8 cellular contexts compared by ENCODE assay signal in genomic region chr2:86439879-86440630, GRCh38. TPM values are rescaled to one million over a fixed set of nuclear protein-coding genes. Genes with fewer than 3 reads are reported as not detected.
A peak's percentile ranks its signal among the peaks of the same experiment; 100 is the strongest.
DNase-seq lines count a peak whose midpoint lies in the region; ATAC-seq and TF ChIP-seq lines count a peak whose summit lies in the region.

No MANE protein-coding gene starts in this region.

- peaks cover 8% of the 10 kb centered on the region for H3K27me3 Mint-ChIP-seq in Caco-2 (ENCODE audit: insufficient read depth, unreplicated experiment)

- peaks cover 41% of the 10 kb centered on the region for H3K9me3 Mint-ChIP-seq in Caco-2 (ENCODE audit: unreplicated experiment)

- peak overlapping the region; percentile 96 for H3K27ac Mint-ChIP-seq in Caco-2 (ENCODE audit: unreplicated experiment)

- TF ChIP-seq CTCF in Caco-2 (IDR thresholded peaks at IDR 0.05; ENCODE audit: insufficient read depth in 1 of 2, low read depth in 1 of 2, low read length in 1 of 2, severe bottlenecking in 1 of 2, unreplicated experiment in 1 of 2), result no peak
- TF ChIP-seq CTCF in PC-3 (conservative IDR thresholded peaks at IDR 0.05; ENCODE audit: low read depth, low read length), result no peak
- no peak for TF ChIP-seq CTCF in ovary (IDR thresholded peaks at IDR 0.05)

- peak overlapping the region; percentile 99 for H2AFZ ChIP-seq in PC-3 (ENCODE audit: low read length)

- CTCF ChIA-PET in Caco-2 (lab: Charles Lee), result interaction anchor here (1.2 to 3.0 kb wide), 2 partner anchors 44 to 67 kb away, joined by 5 to 15 read pairs; no protein-coding TSS in a partner anchor
- CTCF ChIA-PET in PC-3 (lab: Charles Lee), result interaction anchor here (0.8 kb wide), 1 partner anchor 69 kb away, joined by 7 read pairs; no protein-coding TSS in a partner anchor

- WGBS in ectodermal cell, 2 experiments, result 97 to 100% methylated on average over 1 to 3 of the region's 3 CpGs
- WGBS in ovary, 3 donors, result 89 to 93% (median 92%) methylated on average over 3 of the region's 3 CpGs

- H3K36me3 Mint-ChIP-seq in Caco-2 (ENCODE audit: insufficient read depth, unreplicated experiment), result peaks cover 32% of the 10 kb centered on the region

- ATAC-seq in PC-3 (no peak), GM19395 (IDR thresholded peaks at IDR 0.05; ENCODE audit: unreplicated experiment) (no peak)

- H3K4me3 Mint-ChIP-seq in Caco-2 (ENCODE audit: unreplicated experiment), result peak overlapping the region; percentile 83

- H3K9ac ChIP-seq in PC-3 (ENCODE audit: low read length), result no peak overlapping the region; the same call in 1 of the 2 replicates

- peaks cover 28% of the 10 kb centered on the region for H4K20me1 ChIP-seq in PC-3 (ENCODE audit: low read length)

- H3K4me2 ChIP-seq in PC-3 (ENCODE audit: low read length), result no peak overlapping the region

- intact Hi-C loops in Caco-2 (cut with micrococcal nuclease; ENCODE audit: unreplicated experiment), result loop anchor here (10.0 kb wide), 1 partner anchor 245 kb away; the partner anchor contains the start of genes IMMT and MRPL35
- intact Hi-C loops in PC-3 (cut with micrococcal nuclease), result loop anchor here (2.0 to 5.0 kb wide), 7 partner anchors 37 to 333 kb away; partner anchors contain the start of genes CHMP3, IMMT, POLR1A and PTCD3
- intact Hi-C loops in ovary (cut with DNase I), result loop anchor here in 3 of 4 donors (5.0 to 10.0 kb wide), 4 partner anchors 122 to 243 kb away; partner anchors contain the start of genes CHMP3 (in 3 of the 3), RNF103 (in 2 of the 3), IMMT (in 1 of the 3) and MRPL35 (in 1 of the 3)

- H3K27ac ChIP-seq in PC-3 (ENCODE audit: low read length) (peak overlapping the region; percentile 89), ectodermal cell (ENCODE audit: insufficient read depth, low read depth, low read length, poor library complexity, severe bottlenecking) (peak overlapping the region; percentile 99), ovary (peak overlapping the region; percentile 78 to 93)

- no peaks in the 10 kb centered on the region for H3F3A ChIP-seq in PC-3 (ENCODE audit: low read length, unreplicated experiment)

- H3K9me3 ChIP-seq in Caco-2 (peaks cover 23% of the 10 kb centered on the region), PC-3 (ENCODE audit: low read length) (peaks cover 21% of the 10 kb centered on the region), ectodermal cell (ENCODE audit: control insufficient read depth, low read length) (peaks cover 4% of the 10 kb centered on the region), ovary (no peaks in the 10 kb centered on the region)

- H3K27me3 ChIP-seq in Caco-2 (replicated peaks; ENCODE audit: control insufficient read depth, insufficient read depth, low read length), result no peaks in the 10 kb centered on the region
- no peaks in the 10 kb centered on the region for H3K27me3 ChIP-seq in PC-3 (ENCODE audit: low read length)
- no peaks in the 10 kb centered on the region for H3K27me3 ChIP-seq in ectodermal cell (ENCODE audit: control insufficient read depth, insufficient read depth, low read length, poor library complexity, severe bottlenecking)
- H3K27me3 ChIP-seq in ovary, result no peaks in the 10 kb centered on the region

- no peaks in the 10 kb centered on the region for H3K4me1 ChIP-seq in Caco-2
- H3K4me1 ChIP-seq in PC-3 (ENCODE audit: insufficient read depth, low read length), result peaks cover 23% of the 10 kb centered on the region
- peaks cover 10% of the 10 kb centered on the region for H3K4me1 ChIP-seq in ectodermal cell (ENCODE audit: control insufficient read depth, insufficient read depth, low read length)
- peaks cover 7% of the 10 kb centered on the region for H3K4me1 ChIP-seq in ovary (ENCODE audit: insufficient read depth)

- BruUV-seq in Caco-2 (replicated peaks; lab: Mats Ljungman, UMichigan), result TSS peak; percentile 92
- BruUV-seq in PC-3 (replicated peaks; lab: Mats Ljungman, UMichigan), result TSS peak; percentile 87

- no peak for DNase-seq in Caco-2
- DNase-seq in PC-3, result no peak
- DNase-seq in ovary, result no peak
- DNase-seq in islet precursor cell, result no peak
- no peak for DNase-seq in Ammon's horn (ENCODE audit: low spot score)
- no peak for DNase-seq in AG20443 (ENCODE audit: low spot score)

- peaks cover 18% of the 10 kb centered on the region for H3K4me1 Mint-ChIP-seq in Caco-2 (ENCODE audit: low read depth, unreplicated experiment)

- H3K4me3 ChIP-seq in Caco-2 (ENCODE audit: low read depth, low read length), result no peak overlapping the region
- no peak overlapping the region for H3K4me3 ChIP-seq in PC-3 (ENCODE audit: low read length)
- no peak overlapping the region for H3K4me3 ChIP-seq in ectodermal cell (ENCODE audit: insufficient read depth, low read depth, low read length)
- peak overlapping the region; percentile 68 for H3K4me3 ChIP-seq in ovary

- H3K79me2 ChIP-seq in PC-3 (ENCODE audit: low read length), result peaks cover 33% of the 10 kb centered on the region

- H3K36me3 ChIP-seq in Caco-2 (ENCODE audit: control insufficient read depth, insufficient read depth, low read length) (no peaks in the 10 kb centered on the region; the same call in 1 of the 2 replicates), PC-3 (ENCODE audit: low read depth, low read length) (peaks cover 30% of the 10 kb centered on the region), ectodermal cell (ENCODE audit: control insufficient read depth, insufficient read depth, low read length) (no peaks in the 10 kb centered on the region), ovary (no peaks in the 10 kb centered on the region)

- TF ChIP-seq POLR2A in ovary (IDR thresholded peaks at IDR 0.05), result peak; percentile 5

- no peaks in the 10 kb centered on the region for H3K9me2 ChIP-seq in PC-3 (replicated peaks; ENCODE audit: low read length)

- POLR2A ChIA-PET in Caco-2 (lab: Charles Lee), result interaction anchor here (0.6 to 1.0 kb wide), 4 partner anchors 41 to 710 kb away, joined by 3 to 5 read pairs (median 4); no protein-coding TSS in a partner anchor
- POLR2A ChIA-PET in PC-3 (lab: Charles Lee; ENCODE audit: unreplicated experiment), result no interaction called here

- TF ChIP-seq EP300 in ovary (IDR thresholded peaks at IDR 0.05), result no peak

RNA-seq across cellular contexts. Expression of gene KDM3A, which starts 1.1 kb away (rescaled TPM):
- total RNA-seq in Caco-2 (2022) (47.4 and 52.4 TPM in 2 replicates), PC-3 (2014; rRNA removed) (32.2 and 59.6 TPM in 2 replicates), ovary (10 to 100 TPM; 31.7 to 53.0 (median 40.8) TPM)
- polyA plus RNA-seq in ectodermal cell (2013, experiment 1 of 4), result 36.4 TPM
- polyA plus RNA-seq in ectodermal cell (2013, experiment 2 of 4), result 39.4 TPM
- 28.0 TPM for polyA plus RNA-seq in ectodermal cell (2013, experiment 3 of 4)
- polyA plus RNA-seq in ectodermal cell (2013, experiment 4 of 4), result 33.9 TPM
- polyA plus RNA-seq in ovary, result 10 to 100 TPM; 23.3 to 58.4 TPM
